9 cellular contexts compared by ENCODE assay signal in the genomic region with DNA sequence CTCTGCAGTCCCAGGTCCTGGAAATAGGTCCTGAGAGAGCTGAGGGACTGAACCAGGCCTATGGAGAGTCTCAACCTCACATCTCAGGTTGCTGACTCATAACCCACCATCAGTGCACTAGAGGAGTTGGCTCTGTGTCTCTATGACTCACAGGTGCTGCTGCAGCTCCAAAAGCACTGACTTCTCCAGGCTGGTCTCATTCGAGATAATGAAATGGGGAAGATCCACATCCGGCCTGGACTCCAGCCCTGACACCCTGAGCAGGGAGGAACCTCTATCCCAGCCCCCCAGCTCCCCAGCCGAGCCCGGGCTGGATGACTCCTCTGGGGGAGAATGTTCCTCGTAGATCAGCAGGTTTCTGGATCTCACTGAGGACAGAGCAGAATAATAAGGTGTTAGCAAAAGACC. TPM values are rescaled to one million over a fixed set of nuclear protein-coding genes. Genes with fewer than 3 reads are reported as not detected.
DNase-seq lines count a peak whose midpoint lies in the region; ATAC-seq and TF ChIP-seq lines count a peak whose summit lies in the region.
"Had no signal": no experiment of that assay in that cellular context is flagged by ENCODE, and none has a peak within 500 bp of the region (broad histone marks: within the 10 kb centered on the region; RNA-seq: fewer than 3 reads in every experiment).

No MANE protein-coding gene starts in this region.

- peaks cover 10% of the 10 kb centered on the region for H3K4me1 Mint-ChIP-seq in Calu3 (ENCODE audit: low read depth, unreplicated experiment)
- peaks cover 6% of the 10 kb centered on the region for H3K4me1 Mint-ChIP-seq in activated CD8-positive, alpha-beta T cell treated with anti-CD3 and anti-CD28 coated beads for 36 hours (ENCODE audit: low read depth)
- H3K4me1 Mint-ChIP-seq: IgD-negative memory B cell had no signal

- H3K36me3 Mint-ChIP-seq in Calu3 (ENCODE audit: insufficient read depth, unreplicated experiment), result peaks cover 10% of the 10 kb centered on the region
- H3K36me3 Mint-ChIP-seq in activated CD8-positive, alpha-beta T cell treated with anti-CD3 and anti-CD28 coated beads for 36 hours (ENCODE audit: low read depth), result peaks cover 49% of the 10 kb centered on the region

- TF ChIP-seq CTCF in Calu3 (IDR thresholded peaks at IDR 0.05; ENCODE audit: unreplicated experiment), result no peak
- TF ChIP-seq CTCF in activated CD8-positive, alpha-beta T cell treated with anti-CD3 and anti-CD28 coated beads for 36 hours (IDR thresholded peaks at IDR 0.05), result no peak

- no peak overlapping the region for H3K27ac Mint-ChIP-seq in Calu3 (ENCODE audit: unreplicated experiment)
- H3K27ac Mint-ChIP-seq in activated CD8-positive, alpha-beta T cell treated with anti-CD3 and anti-CD28 coated beads for 36 hours, result peak overlapping the region; percentile 34
- H3K27ac Mint-ChIP-seq: IgD-negative memory B cell had no signal

- no peaks in the 10 kb centered on the region for H3K27me3 ChIP-seq in H7 (ENCODE audit: control insufficient read depth, insufficient read depth, low read length)

- H3K36me3 ChIP-seq in H7 (replicated peaks; ENCODE audit: control insufficient read depth, insufficient read depth, low read length), result peaks cover 16% of the 10 kb centered on the region

- no peak overlapping the region for H3K4me3 ChIP-seq in H7 (ENCODE audit: insufficient read depth, low read depth, low read length)

- POLR2A ChIA-PET in activated CD8-positive, alpha-beta T cell treated with anti-CD3 and anti-CD28 coated beads for 36 hours (lab: Charles Lee), result no interaction called here

- no peaks in the 10 kb centered on the region for H3K27me3 Mint-ChIP-seq in Calu3 (ENCODE audit: unreplicated experiment)
- no peaks in the 10 kb centered on the region for H3K27me3 Mint-ChIP-seq in activated CD8-positive, alpha-beta T cell treated with anti-CD3 and anti-CD28 coated beads for 36 hours
- H3K27me3 Mint-ChIP-seq: IgD-negative memory B cell had no signal

- peak; percentile 34 for DNase-seq in Calu3
- DNase-seq in activated CD8-positive, alpha-beta T cell treated with anti-CD3 and anti-CD28 coated beads for 36 hours, result peak; percentile 46
- DNase-seq in lung microvascular endothelial cell (ENCODE audit: low read depth in 2 of 2), result peak; percentile 71 to 95
- no peak for DNase-seq in H7
- DNase-seq in NAMALWA (ENCODE audit: low spot score), result no peak
- DNase-seq in activated gamma-delta T cell treated with Interleukin-2 at 50 U/mL for 16 hours, result no peak

- CTCF ChIA-PET in Calu3 (lab: Charles Lee), result interaction anchor here (1.8 kb wide), 1 partner anchor 12 kb away, joined by 4 read pairs; no protein-coding TSS in a partner anchor
- CTCF ChIA-PET in activated CD8-positive, alpha-beta T cell treated with anti-CD3 and anti-CD28 coated beads for 36 hours (lab: Charles Lee), result interaction anchor here (0.7 to 1.2 kb wide), 4 partner anchors 17 to 227 kb away, joined by 3 read pairs; no protein-coding TSS in a partner anchor

- no peak overlapping the region for H3K4me3 Mint-ChIP-seq in Calu3 (ENCODE audit: low read depth, unreplicated experiment)
- no peak overlapping the region for H3K4me3 Mint-ChIP-seq in activated CD8-positive, alpha-beta T cell treated with anti-CD3 and anti-CD28 coated beads for 36 hours

- H3K9me3 Mint-ChIP-seq in Calu3 (ENCODE audit: low read depth, unreplicated experiment), result no peaks in the 10 kb centered on the region
- H3K9me3 Mint-ChIP-seq in activated CD8-positive, alpha-beta T cell treated with anti-CD3 and anti-CD28 coated beads for 36 hours, result no peaks in the 10 kb centered on the region
- H3K9me3 Mint-ChIP-seq: IgD-negative memory B cell had no signal

- no TSS peak for BruUV-seq in Calu3 (replicated peaks; lab: Mats Ljungman, UMichigan)

- intact Hi-C loops in Calu3 (cut with micrococcal nuclease; ENCODE audit: unreplicated experiment), result no loop called here
- intact Hi-C loops in activated CD8-positive, alpha-beta T cell treated with anti-CD3 and anti-CD28 coated beads for 36 hours (cut with micrococcal nuclease), result no loop called here

- ATAC-seq in GM19395 (IDR thresholded peaks at IDR 0.05; ENCODE audit: unreplicated experiment) (peak; percentile 92), HG03196 (IDR thresholded peaks at IDR 0.05; ENCODE audit: unreplicated experiment) (peak; percentile 91)
- ATAC-seq in activated CD8-positive, alpha-beta T cell treated with anti-CD3 and anti-CD28 coated beads for 36 hours, result peak; percentile 95

RNA-seq across cellular contexts. Expression of gene DGKI, which starts 35.5 kb away (rescaled TPM):
- total RNA-seq in Calu3 (2022) (not detected in 2 replicates), lung microvascular endothelial cell (1.1 and 2.6 TPM in 2 replicates)
- total RNA-seq in activated CD8-positive, alpha-beta T cell treated with anti-CD3 and anti-CD28 coated beads for 36 hours, result under 1 TPM; 0.38 to 0.65 TPM
- 0.04 and 0.14 TPM in 2 replicates for total RNA-seq in H7 (2014; rRNA removed; shearing (Covaris generic))

Comparison
In these comparisons a context has a peak if more than half of its experiments do, and no peak if none do; other contexts are left out.
1. DNase-seq: peak in Calu3 (single experiment), activated CD8-positive, alpha-beta T cell treated with anti-CD3 and anti-CD28 coated beads for 36 hours (single experiment) and lung microvascular endothelial cell (2 of 2); none in H7 (single experiment), NAMALWA (single experiment) and activated gamma-delta T cell treated with Interleukin-2 at 50 U/mL for 16 hours (single experiment).
2. Peak in every context shown above with its lines, with median percentiles within 50 percentile points of each other: ATAC-seq.